1 cellular context compared by ENCODE assay signal in genomic region chr20:44394520-44395182, GRCh38.
TF ChIP-seq lines count a peak whose summit lies in the region.

No MANE protein-coding gene starts in this region.

TF ChIP-seq in HepG2, 621 proteins besides CTCF, POLR2A, EP300 and RAD21 (continued from another document and continues in another):
- TF ChIP-seq, protein P1, sequence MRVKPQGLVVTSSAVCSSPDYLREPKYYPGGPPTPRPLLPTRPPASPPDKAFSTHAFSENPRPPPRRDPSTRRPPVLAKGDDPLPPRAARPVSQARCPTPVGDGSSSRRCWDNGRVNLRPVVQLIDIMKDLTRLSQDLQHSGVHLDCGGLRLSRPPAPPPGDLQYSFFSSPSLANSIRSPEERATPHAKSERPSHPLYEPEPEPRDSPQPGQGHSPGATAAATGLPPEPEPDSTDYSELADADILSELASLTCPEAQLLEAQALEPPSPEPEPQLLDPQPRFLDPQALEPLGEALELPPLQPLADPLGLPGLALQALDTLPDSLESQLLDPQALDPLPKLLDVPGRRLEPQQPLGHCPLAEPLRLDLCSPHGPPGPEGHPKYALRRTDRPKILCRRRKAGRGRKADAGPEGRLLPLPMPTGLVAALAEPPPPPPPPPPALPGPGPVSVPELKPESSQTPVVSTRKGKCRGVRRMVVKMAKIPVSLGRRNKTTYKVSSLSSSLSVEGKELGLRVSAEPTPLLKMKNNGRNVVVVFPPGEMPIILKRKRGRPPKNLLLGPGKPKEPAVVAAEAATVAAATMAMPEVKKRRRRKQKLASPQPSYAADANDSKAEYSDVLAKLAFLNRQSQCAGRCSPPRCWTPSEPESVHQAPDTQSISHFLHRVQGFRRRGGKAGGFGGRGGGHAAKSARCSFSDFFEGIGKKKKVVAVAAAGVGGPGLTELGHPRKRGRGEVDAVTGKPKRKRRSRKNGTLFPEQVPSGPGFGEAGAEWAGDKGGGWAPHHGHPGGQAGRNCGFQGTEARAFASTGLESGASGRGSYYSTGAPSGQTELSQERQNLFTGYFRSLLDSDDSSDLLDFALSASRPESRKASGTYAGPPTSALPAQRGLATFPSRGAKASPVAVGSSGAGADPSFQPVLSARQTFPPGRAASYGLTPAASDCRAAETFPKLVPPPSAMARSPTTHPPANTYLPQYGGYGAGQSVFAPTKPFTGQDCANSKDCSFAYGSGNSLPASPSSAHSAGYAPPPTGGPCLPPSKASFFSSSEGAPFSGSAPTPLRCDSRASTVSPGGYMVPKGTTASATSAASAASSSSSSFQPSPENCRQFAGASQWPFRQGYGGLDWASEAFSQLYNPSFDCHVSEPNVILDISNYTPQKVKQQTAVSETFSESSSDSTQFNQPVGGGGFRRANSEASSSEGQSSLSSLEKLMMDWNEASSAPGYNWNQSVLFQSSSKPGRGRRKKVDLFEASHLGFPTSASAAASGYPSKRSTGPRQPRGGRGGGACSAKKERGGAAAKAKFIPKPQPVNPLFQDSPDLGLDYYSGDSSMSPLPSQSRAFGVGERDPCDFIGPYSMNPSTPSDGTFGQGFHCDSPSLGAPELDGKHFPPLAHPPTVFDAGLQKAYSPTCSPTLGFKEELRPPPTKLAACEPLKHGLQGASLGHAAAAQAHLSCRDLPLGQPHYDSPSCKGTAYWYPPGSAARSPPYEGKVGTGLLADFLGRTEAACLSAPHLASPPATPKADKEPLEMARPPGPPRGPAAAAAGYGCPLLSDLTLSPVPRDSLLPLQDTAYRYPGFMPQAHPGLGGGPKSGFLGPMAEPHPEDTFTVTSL (CRISPR knock-in tag; IDR thresholded peaks at IDR 0.05; ENCODE audit: borderline replicate concordance): peak; percentile 99
- TF ChIP-seq ZNF607 (CRISPR knock-in tag; IDR thresholded peaks at IDR 0.05; ENCODE audit: borderline replicate concordance) (peak; percentile 99), ZNF33B (CRISPR knock-in tag; IDR thresholded peaks at IDR 0.05) (no peak), ZNF101 (CRISPR knock-in tag; IDR thresholded peaks at IDR 0.05; ENCODE audit: borderline replicate concordance, low read depth) (no peak; the same call in 1 of the 2 replicates), REL (CRISPR knock-in tag; conservative IDR thresholded peaks at IDR 0.05) (peak; percentile 45; the same call in 1 of the 2 replicates), ZNF746 (CRISPR knock-in tag; IDR thresholded peaks at IDR 0.05) (peak; percentile 100), ZBTB1 (CRISPR knock-in tag; IDR thresholded peaks at IDR 0.05; ENCODE audit: borderline replicate concordance) (peak; percentile 89), NCOA1 (CRISPR knock-in tag; IDR thresholded peaks at IDR 0.05) (peak; percentile 100), NPAS2 (CRISPR knock-in tag; IDR thresholded peaks at IDR 0.05; ENCODE audit: borderline replicate concordance) (no peak), PBX2 (CRISPR knock-in tag; IDR thresholded peaks at IDR 0.05) (no peak; the same call in 1 of the 2 replicates), RNF2 (conservative IDR thresholded peaks at IDR 0.05; ENCODE audit: low read depth) (no peak), CERS6 (CRISPR knock-in tag; IDR thresholded peaks at IDR 0.05) (no peak), GPN1 (CRISPR knock-in tag; IDR thresholded peaks at IDR 0.05; ENCODE audit: borderline replicate concordance) (no peak), ZNF383 (CRISPR knock-in tag; IDR thresholded peaks at IDR 0.05; ENCODE audit: borderline replicate concordance) (no peak; the same call in 1 of the 2 replicates), TFDP1 (CRISPR knock-in tag; IDR thresholded peaks at IDR 0.05; ENCODE audit: borderline replicate concordance) (peak; percentile 61; the same call in 1 of the 2 replicates), ZNF773 (CRISPR knock-in tag; IDR thresholded peaks at IDR 0.05; ENCODE audit: borderline replicate concordance) (0 out of 2 replicates have a peak, but pooled peaks have one; percentile 70), RFX5 (IDR thresholded peaks at IDR 0.05; ENCODE audit: low read depth, low read length) (no peak), ZNF878 (CRISPR knock-in tag; IDR thresholded peaks at IDR 0.05) (peak; percentile 99), ZNF619 (CRISPR knock-in tag; IDR thresholded peaks at IDR 0.05) (no peak), ZSCAN25 (CRISPR knock-in tag; IDR thresholded peaks at IDR 0.05) (peak; percentile 94; the same call in 1 of the 2 replicates), PTBP1 (IDR thresholded peaks at IDR 0.05; ENCODE audit: low read depth, low read length, poor library complexity, severe bottlenecking) (peak; percentile 77), RFXAP (CRISPR knock-in tag; IDR thresholded peaks at IDR 0.05; ENCODE audit: borderline replicate concordance) (peak; percentile 94; the same call in 1 of the 2 replicates), ZNF17 (CRISPR knock-in tag; IDR thresholded peaks at IDR 0.05) (no peak), CENPBD1 (CRISPR knock-in tag; IDR thresholded peaks at IDR 0.05; ENCODE audit: borderline replicate concordance, low read depth) (0 out of 2 replicates have a peak, but pooled peaks have one; percentile 89), ZNF724P (CRISPR knock-in tag; IDR thresholded peaks at IDR 0.05; ENCODE audit: borderline replicate concordance) (peak; percentile 77; the same call in 1 of the 2 replicates), TRIM24 (CRISPR knock-in tag; IDR thresholded peaks at IDR 0.05) (peak; percentile 90), FUBP1 (CRISPR knock-in tag; IDR thresholded peaks at IDR 0.05; ENCODE audit: borderline replicate concordance) (peak; percentile 98; the same call in 1 of the 2 replicates), RORA (CRISPR knock-in tag; IDR thresholded peaks at IDR 0.05) (peak; percentile 84; the same call in 1 of the 2 replicates), HOMEZ (CRISPR knock-in tag; IDR thresholded peaks at IDR 0.05; ENCODE audit: low read depth) (peak; percentile 89)
- TF ChIP-seq, protein P2, sequence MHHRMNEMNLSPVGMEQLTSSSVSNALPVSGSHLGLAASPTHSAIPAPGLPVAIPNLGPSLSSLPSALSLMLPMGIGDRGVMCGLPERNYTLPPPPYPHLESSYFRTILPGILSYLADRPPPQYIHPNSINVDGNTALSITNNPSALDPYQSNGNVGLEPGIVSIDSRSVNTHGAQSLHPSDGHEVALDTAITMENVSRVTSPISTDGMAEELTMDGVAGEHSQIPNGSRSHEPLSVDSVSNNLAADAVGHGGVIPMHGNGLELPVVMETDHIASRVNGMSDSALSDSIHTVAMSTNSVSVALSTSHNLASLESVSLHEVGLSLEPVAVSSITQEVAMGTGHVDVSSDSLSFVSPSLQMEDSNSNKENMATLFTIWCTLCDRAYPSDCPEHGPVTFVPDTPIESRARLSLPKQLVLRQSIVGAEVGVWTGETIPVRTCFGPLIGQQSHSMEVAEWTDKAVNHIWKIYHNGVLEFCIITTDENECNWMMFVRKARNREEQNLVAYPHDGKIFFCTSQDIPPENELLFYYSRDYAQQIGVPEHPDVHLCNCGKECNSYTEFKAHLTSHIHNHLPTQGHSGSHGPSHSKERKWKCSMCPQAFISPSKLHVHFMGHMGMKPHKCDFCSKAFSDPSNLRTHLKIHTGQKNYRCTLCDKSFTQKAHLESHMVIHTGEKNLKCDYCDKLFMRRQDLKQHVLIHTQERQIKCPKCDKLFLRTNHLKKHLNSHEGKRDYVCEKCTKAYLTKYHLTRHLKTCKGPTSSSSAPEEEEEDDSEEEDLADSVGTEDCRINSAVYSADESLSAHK (CRISPR knock-in tag; IDR thresholded peaks at IDR 0.05; ENCODE audit: borderline replicate concordance): peak; percentile 80; the same call in 1 of the 2 replicates
- TF ChIP-seq, protein P3, sequence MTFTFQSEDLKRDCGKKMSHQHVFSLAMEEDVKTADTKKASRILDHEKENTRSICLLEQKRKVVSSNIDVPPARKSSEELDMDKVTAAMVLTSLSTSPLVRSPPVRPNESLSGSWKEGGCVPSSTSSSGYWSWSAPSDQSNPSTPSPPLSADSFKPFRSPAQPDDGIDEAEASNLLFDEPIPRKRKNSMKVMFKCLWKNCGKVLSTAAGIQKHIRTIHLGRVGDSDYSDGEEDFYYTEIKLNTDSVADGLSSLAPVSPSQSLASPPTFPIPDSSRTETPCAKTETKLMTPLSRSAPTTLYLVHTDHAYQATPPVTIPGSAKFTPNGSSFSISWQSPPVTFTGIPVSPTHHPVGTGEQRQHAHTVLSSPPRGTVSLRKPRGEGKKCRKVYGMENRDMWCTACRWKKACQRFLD (CRISPR knock-in tag; IDR thresholded peaks at IDR 0.05; ENCODE audit: borderline replicate concordance): 0 out of 2 replicates have a peak, but pooled peaks have one; percentile 3
- TF ChIP-seq, protein P4, sequence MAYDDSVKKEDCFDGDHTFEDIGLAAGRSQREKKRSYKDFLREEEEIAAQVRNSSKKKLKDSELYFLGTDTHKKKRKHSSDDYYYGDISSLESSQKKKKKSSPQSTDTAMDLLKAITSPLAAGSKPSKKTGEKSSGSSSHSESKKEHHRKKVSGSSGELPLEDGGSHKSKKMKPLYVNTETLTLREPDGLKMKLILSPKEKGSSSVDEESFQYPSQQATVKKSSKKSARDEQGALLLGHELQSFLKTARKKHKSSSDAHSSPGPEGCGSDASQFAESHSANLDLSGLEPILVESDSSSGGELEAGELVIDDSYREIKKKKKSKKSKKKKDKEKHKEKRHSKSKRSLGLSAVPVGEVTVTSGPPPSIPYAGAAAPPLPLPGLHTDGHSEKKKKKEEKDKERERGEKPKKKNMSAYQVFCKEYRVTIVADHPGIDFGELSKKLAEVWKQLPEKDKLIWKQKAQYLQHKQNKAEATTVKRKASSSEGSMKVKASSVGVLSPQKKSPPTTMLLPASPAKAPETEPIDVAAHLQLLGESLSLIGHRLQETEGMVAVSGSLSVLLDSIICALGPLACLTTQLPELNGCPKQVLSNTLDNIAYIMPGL (CRISPR knock-in tag; IDR thresholded peaks at IDR 0.05; ENCODE audit: borderline replicate concordance in 1 of 2, low read depth in 1 of 2): peak; percentile 86 to 93; a peak in 3 of 4 replicates
- TF ChIP-seq, protein P5, sequence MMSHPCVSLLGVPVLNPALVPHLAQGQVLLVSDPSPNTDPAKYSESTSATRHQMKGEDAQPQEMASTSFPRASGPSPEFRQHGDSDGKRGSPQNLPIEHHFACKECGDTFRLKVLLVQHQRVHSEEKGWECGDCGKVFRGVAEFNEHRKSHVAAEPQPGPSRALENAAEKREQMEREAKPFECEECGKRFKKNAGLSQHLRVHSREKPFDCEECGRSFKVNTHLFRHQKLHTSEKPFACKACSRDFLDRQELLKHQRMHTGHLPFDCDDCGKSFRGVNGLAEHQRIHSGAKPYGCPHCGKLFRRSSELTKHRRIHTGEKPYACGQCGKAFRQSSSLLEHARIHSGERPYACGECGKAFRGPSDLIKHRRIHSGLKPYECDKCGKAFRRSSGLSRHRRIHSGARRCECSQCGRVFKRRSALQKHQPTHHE (CRISPR knock-in tag; IDR thresholded peaks at IDR 0.05; ENCODE audit: borderline replicate concordance): peak; percentile 71; the same call in 1 of the 2 replicates
- TF ChIP-seq, protein P6, sequence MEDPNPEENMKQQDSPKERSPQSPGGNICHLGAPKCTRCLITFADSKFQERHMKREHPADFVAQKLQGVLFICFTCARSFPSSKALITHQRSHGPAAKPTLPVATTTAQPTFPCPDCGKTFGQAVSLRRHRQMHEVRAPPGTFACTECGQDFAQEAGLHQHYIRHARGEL (CRISPR knock-in tag; IDR thresholded peaks at IDR 0.05): no peak; the same call in 1 of the 2 replicates
